ENCODE assay signal across 15 cellular contexts in the genomic region with DNA sequence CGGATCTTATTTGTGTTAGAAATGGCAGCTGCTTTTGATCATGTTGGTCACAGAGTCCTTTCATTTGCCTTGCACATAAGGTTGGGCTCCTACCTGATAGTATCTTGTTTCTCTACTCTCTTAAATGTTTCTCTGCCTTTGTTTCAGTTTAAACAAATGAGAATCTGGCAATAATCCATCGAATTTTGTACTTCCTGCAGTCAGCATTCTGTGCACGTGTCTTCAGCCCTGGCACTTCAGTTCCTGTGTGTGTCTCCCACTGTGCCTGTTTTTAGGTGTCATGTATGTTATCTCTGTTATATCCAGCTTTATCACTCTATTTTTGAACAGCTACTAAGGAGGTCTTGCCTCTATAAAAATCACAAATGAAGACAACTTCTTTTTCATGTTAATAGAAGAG. TPM values are rescaled to one million over a fixed set of nuclear protein-coding genes. Genes with fewer than 3 reads are reported as not detected.
DNase-seq lines count a peak whose midpoint lies in the region; ATAC-seq and TF ChIP-seq lines count a peak whose summit lies in the region.
"Had no signal": no experiment of that assay in that cellular context is flagged by ENCODE, and none has a peak within 500 bp of the region (broad histone marks: within the 10 kb centered on the region; RNA-seq: fewer than 3 reads in every experiment).

No MANE protein-coding gene starts in this region.

- H3K4me1 Mint-ChIP-seq in MCF 10A (ENCODE audit: insufficient read depth, unreplicated experiment): no peaks in the 10 kb centered on the region
- no peaks in the 10 kb centered on the region for H3K4me1 Mint-ChIP-seq in activated CD8-positive, alpha-beta T cell treated with anti-CD3 and anti-CD28 coated beads for 36 hours (ENCODE audit: low read depth)

- no peak overlapping the region for H3K27ac ChIP-seq in breast epithelium
- H3K27ac ChIP-seq: SJCRH30 had no signal

- CTCF ChIA-PET in MCF 10A (lab: Yijun Ruan, JAX): no interaction called here
- CTCF ChIA-PET in activated CD8-positive, alpha-beta T cell treated with anti-CD3 and anti-CD28 coated beads for 36 hours (lab: Charles Lee): no interaction called here

- intact Hi-C loops in MCF 10A (cut with micrococcal nuclease) (no loop called here), breast epithelium (cut with DNase I; ENCODE audit: low total_unique reads) (no loop called here), Right ventricle myocardium inferior (cut with DNase I) (no loop called here)
- intact Hi-C loops in activated CD8-positive, alpha-beta T cell treated with anti-CD3 and anti-CD28 coated beads for 36 hours (cut with micrococcal nuclease): no loop called here

- H3K4me3 ChIP-seq in breast epithelium (no peak overlapping the region), MG63 (no peak overlapping the region)
- H3K4me3 ChIP-seq: SJCRH30 had no signal

- H3K9me3 ChIP-seq in breast epithelium (no peaks in the 10 kb centered on the region), MG63 (no peaks in the 10 kb centered on the region)
- H3K9me3 ChIP-seq: SJCRH30 had no signal

- no peaks in the 10 kb centered on the region for H3K9me3 Mint-ChIP-seq in MCF 10A (ENCODE audit: unreplicated experiment)
- H3K9me3 Mint-ChIP-seq in activated CD8-positive, alpha-beta T cell treated with anti-CD3 and anti-CD28 coated beads for 36 hours: no peaks in the 10 kb centered on the region

- H3K36me3 ChIP-seq in breast epithelium (no peaks in the 10 kb centered on the region), MG63 (no peaks in the 10 kb centered on the region)
- H3K36me3 ChIP-seq: SJCRH30 had no signal

- BruUV-seq in MCF 10A (replicated peaks; lab: Mats Ljungman, UMichigan): no TSS peak

- TF ChIP-seq CTCF in MCF 10A (IDR thresholded peaks at IDR 0.05; ENCODE audit: unreplicated experiment) (no peak), breast epithelium (IDR thresholded peaks at IDR 0.05) (no peak)
- no peak for TF ChIP-seq CTCF in activated CD8-positive, alpha-beta T cell treated with anti-CD3 and anti-CD28 coated beads for 36 hours (IDR thresholded peaks at IDR 0.05)

- ATAC-seq in SK-N-SH treated with all-trans-retinoic acid at 6 μM for 48 hours (no peak), Right ventricle myocardium inferior (no peak)
- no peak for ATAC-seq in activated CD8-positive, alpha-beta T cell treated with anti-CD3 and anti-CD28 coated beads for 36 hours

- DNase-seq in MCF 10A (ENCODE audit: unreplicated experiment) (peak; percentile 0), breast epithelium (ENCODE audit: low spot score in 2 of 2) (no peak), NCI-H2029 treated with DMSO at 0.1 percent for 48 hours (lab: John Stamatoyannopoulos, UW) (peak; percentile 3), Right ventricle myocardium inferior (ENCODE audit: missing footprints) (no peak), mesenteric fat pad (ENCODE audit: low spot score) (no peak), MG63 (no peak)
- no peak for DNase-seq in activated CD8-positive, alpha-beta T cell treated with anti-CD3 and anti-CD28 coated beads for 36 hours
- DNase-seq: CD4-positive, alpha-beta memory T cell; EL; Karpas-422; NCI-H1694 treated with DMSO at 0.1 percent for 48 hours; NCI-H345; NCI-H774; SJCRH30 had no signal

- no peak for TF ChIP-seq POLR2A in breast epithelium (IDR thresholded peaks at IDR 0.05)

- POLR2A ChIA-PET in MCF 10A (lab: Yijun Ruan, JAX): interaction anchor here (0.6 kb wide), 1 partner anchor 25 kb away, joined by 3 read pairs; no protein-coding TSS in a partner anchor
- POLR2A ChIA-PET in activated CD8-positive, alpha-beta T cell treated with anti-CD3 and anti-CD28 coated beads for 36 hours (lab: Charles Lee): interaction anchor here (1.2 kb wide), 1 partner anchor 18 kb away, joined by 3 read pairs; no protein-coding TSS in a partner anchor

- H3K27me3 ChIP-seq in breast epithelium: no peaks in the 10 kb centered on the region
- H3K27me3 ChIP-seq in MG63: no peaks in the 10 kb centered on the region; the same call in 1 of the 2 replicates
- H3K27me3 ChIP-seq: SJCRH30 had no signal

- no peaks in the 10 kb centered on the region for H3K36me3 Mint-ChIP-seq in MCF 10A (ENCODE audit: insufficient read depth, unreplicated experiment)
- H3K36me3 Mint-ChIP-seq in activated CD8-positive, alpha-beta T cell treated with anti-CD3 and anti-CD28 coated beads for 36 hours (ENCODE audit: low read depth): no peaks in the 10 kb centered on the region
- H3K36me3 Mint-ChIP-seq: CD4-positive, alpha-beta memory T cell had no signal

- no peaks in the 10 kb centered on the region for H3K27me3 Mint-ChIP-seq in MCF 10A (ENCODE audit: insufficient read depth, unreplicated experiment)
- peaks cover 12% of the 10 kb centered on the region for H3K27me3 Mint-ChIP-seq in activated CD8-positive, alpha-beta T cell treated with anti-CD3 and anti-CD28 coated beads for 36 hours

- no peaks in the 10 kb centered on the region for H3K4me1 ChIP-seq in breast epithelium
- H3K4me1 ChIP-seq: SJCRH30 had no signal

- peak overlapping the region; percentile 39 for H3K27ac Mint-ChIP-seq in MCF 10A (ENCODE audit: low read depth, unreplicated experiment)
- H3K27ac Mint-ChIP-seq in activated CD8-positive, alpha-beta T cell treated with anti-CD3 and anti-CD28 coated beads for 36 hours: no peak overlapping the region
- H3K27ac Mint-ChIP-seq: CD4-positive, alpha-beta memory T cell had no signal

- H3K4me3 Mint-ChIP-seq in MCF 10A (ENCODE audit: unreplicated experiment): no peak overlapping the region
- no peak overlapping the region for H3K4me3 Mint-ChIP-seq in activated CD8-positive, alpha-beta T cell treated with anti-CD3 and anti-CD28 coated beads for 36 hours
- H3K4me3 Mint-ChIP-seq: CD4-positive, alpha-beta memory T cell had no signal

TF ChIP-seq in SK-N-SH treated with all-trans-retinoic acid at 6 μM for 48 hours, 23 proteins besides CTCF, POLR2A, EP300 and RAD21:
- TF ChIP-seq SNAI2 (CRISPR knock-in tag; IDR thresholded peaks at IDR 0.05) (no peak), TCF4 (CRISPR knock-in tag; IDR thresholded peaks at IDR 0.05; ENCODE audit: borderline replicate concordance) (0 out of 2 replicates have a peak, but pooled peaks have one; percentile 17), CSRNP3 (CRISPR knock-in tag; IDR thresholded peaks at IDR 0.05) (no peak)

RNA-seq across cellular contexts. Expression of gene PTER, which starts 28.4 kb away (rescaled TPM):
- total RNA-seq in MCF 10A (2022) (50.8 and 53.2 TPM in 2 replicates), breast epithelium (10 to 100 TPM; 18.4 to 30.3 (median 22.6) TPM), Right ventricle myocardium inferior (23.0 TPM), mesenteric fat pad (14.2 TPM)
- total RNA-seq in MG63 (2014; rRNA removed; shearing (Covaris generic); ENCODE audit: low replicate concordance): 32.7 and 37.7 TPM in 2 replicates
- total RNA-seq in activated CD8-positive, alpha-beta T cell treated with anti-CD3 and anti-CD28 coated beads for 36 hours: 10 to 100 TPM; 22.1 to 23.3 TPM

Comparison
In these comparisons a context has a peak if more than half of its experiments do, and no peak if none do; other contexts are left out.
1. DNase-seq: peak in MCF 10A (single experiment) and NCI-H2029 treated with DMSO at 0.1 percent for 48 hours (single experiment); none in breast epithelium (0 of 2), Right ventricle myocardium inferior (single experiment), mesenteric fat pad (single experiment), MG63 (single experiment) and activated CD8-positive, alpha-beta T cell treated with anti-CD3 and anti-CD28 coated beads for 36 hours (single experiment).